In the genomic region with DNA sequence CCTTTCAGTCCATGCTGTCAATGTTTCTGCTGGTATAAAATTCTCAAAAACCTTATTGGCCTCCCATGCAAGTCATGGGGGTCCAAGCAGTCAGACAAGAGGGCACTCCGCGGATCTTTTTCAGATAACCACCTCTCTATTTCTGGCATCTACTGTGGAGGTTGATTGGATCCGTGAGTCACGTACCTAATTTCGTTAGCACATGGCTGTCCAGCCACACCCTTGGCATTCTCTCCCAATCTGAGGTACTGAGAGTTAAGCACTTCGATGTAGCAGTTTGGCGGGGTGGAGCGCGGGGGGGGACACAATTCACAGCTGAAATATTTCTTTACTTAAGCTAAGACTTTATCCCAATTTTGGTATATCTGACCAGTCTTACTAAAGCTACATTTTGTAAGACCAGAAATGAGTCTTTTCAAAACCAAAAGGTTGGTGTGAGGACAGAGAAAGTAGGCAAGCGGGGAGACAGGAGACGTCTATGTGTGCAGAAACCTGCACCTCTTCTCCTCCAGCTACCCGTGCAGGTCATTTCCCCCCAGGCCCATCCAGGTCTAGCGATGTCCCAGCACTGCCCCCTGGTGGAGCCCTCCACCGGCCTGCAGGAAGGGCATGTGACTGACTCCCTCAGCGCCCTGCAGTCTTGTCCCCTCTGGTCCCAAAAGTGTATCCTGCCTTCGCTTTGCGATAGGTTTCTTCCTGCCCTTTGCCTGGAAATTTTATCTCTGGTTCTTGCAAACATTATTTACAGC, we compare ENCODE assay signal across 8 cellular contexts.
A peak's percentile ranks its signal among the peaks of the same experiment; 100 is the strongest.
DNase-seq lines count a peak whose midpoint lies in the region; TF ChIP-seq lines count a peak whose summit lies in the region.

No MANE protein-coding gene starts in this region.

- no peak overlapping the region for H3K9ac ChIP-seq in SU-DHL-6 (ENCODE audit: low read length)
- no peak overlapping the region for H3K9ac ChIP-seq in mesendoderm (ENCODE audit: low read length)

- H2BK5ac ChIP-seq in mesendoderm (ENCODE audit: low read length): no peak overlapping the region

- H3K4me2 ChIP-seq in SU-DHL-6 (ENCODE audit: low read depth, low read length, poor library complexity, severe bottlenecking) (no peak overlapping the region), mesendoderm (ENCODE audit: low read length) (no peak overlapping the region)

- no peak overlapping the region for H2AFZ ChIP-seq in SU-DHL-6 (ENCODE audit: low read depth, low read length, severe bottlenecking)

- H3K23ac ChIP-seq in mesendoderm (ENCODE audit: low read length): no peak overlapping the region

- H3K56ac ChIP-seq in mesendoderm (ENCODE audit: low read length): no peak overlapping the region

- no peak for TF ChIP-seq POLR2A in suprapubic skin (IDR thresholded peaks at IDR 0.05)

- H2BK120ac ChIP-seq in mesendoderm (ENCODE audit: low read depth, low read length): no peak overlapping the region

- no peak overlapping the region for H3K27ac Mint-ChIP-seq in brain

- no peak overlapping the region for H3K4me3 Mint-ChIP-seq in brain

- no peaks in the 10 kb centered on the region for H3F3A ChIP-seq in SU-DHL-6 (ENCODE audit: insufficient read depth)

- H4K8ac ChIP-seq in mesendoderm (ENCODE audit: low read depth, low read length): no peak overlapping the region

- H3K27me3 ChIP-seq in BE2C: no peaks in the 10 kb centered on the region
- no peaks in the 10 kb centered on the region for H3K27me3 ChIP-seq in SU-DHL-6 (ENCODE audit: low read length)
- H3K27me3 ChIP-seq in mesendoderm (ENCODE audit: insufficient read depth, low read length, poor library complexity): no peaks in the 10 kb centered on the region
- no peaks in the 10 kb centered on the region for H3K27me3 ChIP-seq in suprapubic skin

- peaks cover 6% of the 10 kb centered on the region for H3K4me1 Mint-ChIP-seq in brain

- H3K4ac ChIP-seq in mesendoderm (ENCODE audit: low read depth, low read length): no peak overlapping the region

- H3K4me1 ChIP-seq in BE2C (no peaks in the 10 kb centered on the region), mesendoderm (ENCODE audit: control insufficient read depth, low read depth, low read length) (no peaks in the 10 kb centered on the region), suprapubic skin (peaks cover 12% of the 10 kb centered on the region)

- H3K9me3 ChIP-seq in BE2C (no peaks in the 10 kb centered on the region), SU-DHL-6 (ENCODE audit: insufficient read depth, low read length) (no peaks in the 10 kb centered on the region), suprapubic skin (no peaks in the 10 kb centered on the region)

- DNase-seq in BE2C (peak; percentile 79), HEK293T (ENCODE audit: extremely low spot score) (peak; percentile 56), mesendoderm (peak; percentile 84), suprapubic skin (ENCODE audit: low spot score in 2 of 2) (no peak), NK-92 (lab: John Stamatoyannopoulos, UW; ENCODE audit: unreplicated experiment) (no peak), SKM-1 (lab: John Stamatoyannopoulos, UW; ENCODE audit: unreplicated experiment) (no peak)

- H3K79me1 ChIP-seq in mesendoderm (ENCODE audit: low read length): no peaks in the 10 kb centered on the region

- H3K4me3 ChIP-seq in BE2C (ENCODE audit: low read depth, low read length): no peak overlapping the region
- H3K4me3 ChIP-seq in SU-DHL-6 (ENCODE audit: insufficient read depth, low read length, poor library complexity, severe bottlenecking): no peak overlapping the region
- no peak overlapping the region for H3K4me3 ChIP-seq in mesendoderm (ENCODE audit: low read length)
- H3K4me3 ChIP-seq in suprapubic skin: no peak overlapping the region

- no peaks in the 10 kb centered on the region for H4K20me1 ChIP-seq in SU-DHL-6 (ENCODE audit: low read depth, low read length)

- WGBS in mesendoderm (ENCODE audit: extremely low coverage, insufficient coverage, low lambda C conversion rate): no CpG with 5 or more reads among the region's 17 CpGs
- WGBS in suprapubic skin: 65% methylated on average over 17 of the region's 17 CpGs

- H3K36me3 ChIP-seq in BE2C (no peaks in the 10 kb centered on the region), SU-DHL-6 (ENCODE audit: low read length) (no peaks in the 10 kb centered on the region), mesendoderm (ENCODE audit: control insufficient read depth, insufficient read depth, low read length) (no peaks in the 10 kb centered on the region), suprapubic skin (no peaks in the 10 kb centered on the region)

- H2BK15ac ChIP-seq in mesendoderm (replicated peaks; ENCODE audit: low read depth): no peak overlapping the region

- TF ChIP-seq EP300 in suprapubic skin (IDR thresholded peaks at IDR 0.05): no peak

- POLR2A ChIA-PET in HEK293T (lab: Yijun Ruan, JAX): no interaction called here

- H3K9me2 ChIP-seq in SU-DHL-6 (replicated peaks; ENCODE audit: insufficient read depth, low read length): no peaks in the 10 kb centered on the region

- peaks cover 29% of the 10 kb centered on the region for H3K36me3 Mint-ChIP-seq in brain

- H2AK5ac ChIP-seq in mesendoderm (ENCODE audit: low read length): no peak overlapping the region

- H3K18ac ChIP-seq in mesendoderm (ENCODE audit: low read length): no peak overlapping the region

- TF ChIP-seq CTCF in BE2C (IDR thresholded peaks at IDR 0.05; ENCODE audit: low read depth, low read length) (peak; percentile 70), SU-DHL-6 (IDR thresholded peaks at IDR 0.05; ENCODE audit: insufficient read depth, low read length, poor library complexity, severe bottlenecking) (peak; percentile 57), brain (conservative IDR thresholded peaks at IDR 0.05) (peak; percentile 23 to 50), suprapubic skin (IDR thresholded peaks at IDR 0.05) (peak in 1 of 2 donors; percentile 41)

- CTCF ChIA-PET in HEK293T (lab: Yijun Ruan, JAX): interaction anchor here (0.9 to 1.2 kb wide), 3 partner anchors 11 to 59 kb away, joined by 3 to 4 read pairs (median 4); no protein-coding TSS in a partner anchor

- no peak overlapping the region for H3K27ac ChIP-seq in SU-DHL-6 (ENCODE audit: low read depth, low read length)
- no peak overlapping the region for H3K27ac ChIP-seq in mesendoderm (ENCODE audit: low read depth, low read length)
- peak overlapping the region; percentile 65 for H3K27ac ChIP-seq in suprapubic skin

- no peaks in the 10 kb centered on the region for H3K27me3 Mint-ChIP-seq in brain

- H3K79me2 ChIP-seq in SU-DHL-6 (ENCODE audit: insufficient read depth, low read length) (no peaks in the 10 kb centered on the region), mesendoderm (ENCODE audit: control insufficient read depth, insufficient read depth, low read length) (no peaks in the 10 kb centered on the region)

- H3K9me3 Mint-ChIP-seq in brain: no peaks in the 10 kb centered on the region

- H4K5ac ChIP-seq in mesendoderm (ENCODE audit: low read length): no peak overlapping the region

TF ChIP-seq in HEK293T, 16 proteins besides CTCF, POLR2A, EP300 and RAD21:
- TF ChIP-seq L3MBTL2 (conservative IDR thresholded peaks at IDR 0.05) (no peak), FOXK2 (IDR thresholded peaks at IDR 0.05) (no peak), TARDBP (IDR thresholded peaks at IDR 0.05) (no peak), FOXM1 (IDR thresholded peaks at IDR 0.05; ENCODE audit: borderline replicate concordance) (no peak), CTBP1 (IDR thresholded peaks at IDR 0.05; ENCODE audit: borderline replicate concordance) (no peak), BHLHE40 (IDR thresholded peaks at IDR 0.05; ENCODE audit: borderline replicate concordance) (no peak), SUZ12 (IDR thresholded peaks at IDR 0.05) (no peak), ELF4 (IDR thresholded peaks at IDR 0.05) (no peak), ARNT (IDR thresholded peaks at IDR 0.05) (no peak), SP1 (IDR thresholded peaks at IDR 0.05) (no peak), ZNF384 (IDR thresholded peaks at IDR 0.05) (no peak)
- TF ChIP-seq, protein P1, sequence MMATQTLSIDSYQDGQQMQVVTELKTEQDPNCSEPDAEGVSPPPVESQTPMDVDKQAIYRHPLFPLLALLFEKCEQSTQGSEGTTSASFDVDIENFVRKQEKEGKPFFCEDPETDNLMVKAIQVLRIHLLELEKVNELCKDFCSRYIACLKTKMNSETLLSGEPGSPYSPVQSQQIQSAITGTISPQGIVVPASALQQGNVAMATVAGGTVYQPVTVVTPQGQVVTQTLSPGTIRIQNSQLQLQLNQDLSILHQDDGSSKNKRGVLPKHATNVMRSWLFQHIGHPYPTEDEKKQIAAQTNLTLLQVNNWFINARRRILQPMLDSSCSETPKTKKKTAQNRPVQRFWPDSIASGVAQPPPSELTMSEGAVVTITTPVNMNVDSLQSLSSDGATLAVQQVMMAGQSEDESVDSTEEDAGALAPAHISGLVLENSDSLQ (IDR thresholded peaks at IDR 0.05): no peak

Comparison
In these comparisons a context has a peak if more than half of its experiments do, and no peak if none do; other contexts are left out.
1. DNase-seq: peak in BE2C (single experiment), HEK293T (single experiment) and mesendoderm (single experiment); none in suprapubic skin (0 of 2), NK-92 (single experiment) and SKM-1 (single experiment).